ENCODE assay signal across 9 cellular contexts in genomic region chr16:81035975-81036750, GRCh38. TPM values are rescaled to one million over a fixed set of nuclear protein-coding genes. Genes with fewer than 3 reads are reported as not detected.
DNase-seq lines count a peak whose midpoint lies in the region; ATAC-seq and TF ChIP-seq lines count a peak whose summit lies in the region.
"Had no signal": no experiment of that assay in that cellular context is flagged by ENCODE, and none has a peak within 500 bp of the region (broad histone marks: within the 10 kb centered on the region; RNA-seq: fewer than 3 reads in every experiment).

No MANE protein-coding gene starts in this region.

- H3K4me1 ChIP-seq in CD8-positive, alpha-beta T cell (ENCODE audit: insufficient read depth, low read length): peaks cover 20% of the 10 kb centered on the region
- peaks cover 3 to 10% of the 10 kb centered on the region in 2 donors for H3K4me1 ChIP-seq in lung (ENCODE audit: control insufficient read depth in 2 of 2, insufficient read depth in 2 of 2, low read length in 2 of 2)

- peak in 4 of 7 experiments; percentile 8 to 55 (median 43) for DNase-seq in CD8-positive, alpha-beta T cell
- DNase-seq in dorsolateral prefrontal cortex (peak in 5 of 10 donors; percentile 22 to 68 (median 40)), lung (ENCODE audit: low spot score) (no peak), MV-4-11 (lab: John Stamatoyannopoulos, UW) (no peak)
- peak; percentile 5 for DNase-seq in stimulated activated CD8-positive, alpha-beta memory T cell treated with anti-CD3 and anti-CD28 coated beads, Interleukin-12 subunit alpha, Interleukin-12 subunit beta, amount 100 ng/mL, for 1 hour (ENCODE audit: low read depth)

- intact Hi-C loops in CD8-positive, alpha-beta T cell (cut with DNase I, micrococcal nuclease): loop anchor here (1.0 to 5.0 kb wide), 9 partner anchors 29 to 702 kb away; partner anchors contain the start of genes CENPN (in 2 of the 2), GAN (in 2 of the 2), GCSH (in 2 of the 2) and C16orf46 (in 1 of the 2)
- intact Hi-C loops in dorsolateral prefrontal cortex (cut with DNase I): loop anchor here (2.0 to 10.0 kb wide), 9 partner anchors 29 to 699 kb away; partner anchors contain the start of genes C16orf46 (in 2 of the 2), GCSH (in 2 of the 2), CENPN (in 1 of the 2) and CMC2 (in 1 of the 2)

- peaks cover 6% of the 10 kb centered on the region for H3K36me3 ChIP-seq in CD8-positive, alpha-beta T cell (ENCODE audit: insufficient read depth, low read length)
- peaks cover 2% of the 10 kb centered on the region in 2 donors for H3K36me3 ChIP-seq in lung (ENCODE audit: control insufficient read depth in 2 of 2, insufficient read depth in 2 of 2, low read length in 2 of 2)

- peak overlapping the region; percentile 34 for H3K27ac ChIP-seq in CD8-positive, alpha-beta T cell (ENCODE audit: low read depth, low read length)
- peak overlapping the region in 51 of 59 donors; percentile 15 to 88 (median 72) for H3K27ac ChIP-seq in dorsolateral prefrontal cortex
- peak overlapping the region; percentile 94 to 98 for H3K27ac ChIP-seq in lung (ENCODE audit: low read depth in 1 of 2, low read length in 1 of 2)

- peak overlapping the region; percentile 87 for H3K4me3 Mint-ChIP-seq in CD8-positive, alpha-beta T cell

- H3K27ac Mint-ChIP-seq in CD8-positive, alpha-beta T cell: peak overlapping the region; percentile 82

- CTCF ChIA-PET in CD8-positive, alpha-beta T cell (lab: Charles Lee): interaction anchor here (0.6 to 6.3 kb wide), 25 partner anchors 9 to 777 kb away, joined by 3 to 59 read pairs (median 4); partner anchors contain the start of genes C16orf46, CENPN and CMC2

- ATAC-seq in CD8-positive, alpha-beta T cell: peak; percentile 52
- ATAC-seq in GM19467 (IDR thresholded peaks at IDR 0.05; ENCODE audit: unreplicated experiment): peak; percentile 48
- peak; percentile 51 for ATAC-seq in HG03571 (IDR thresholded peaks at IDR 0.05; ENCODE audit: unreplicated experiment)
- ATAC-seq in lung (ENCODE audit: insufficient read depth, low FRiP score): peak; percentile 41

- no peaks in the 10 kb centered on the region for H3K27me3 Mint-ChIP-seq in CD8-positive, alpha-beta T cell (ENCODE audit: low read depth)

- no peaks in the 10 kb centered on the region for H3K9me3 Mint-ChIP-seq in CD8-positive, alpha-beta T cell

- H3K4me1 Mint-ChIP-seq in CD8-positive, alpha-beta T cell (ENCODE audit: low read depth): peaks cover 34% of the 10 kb centered on the region

- WGBS in lung, 2 donors: 0% methylated on average over 57 to 80 of the region's 80 CpGs

- H3K9me3 ChIP-seq in CD8-positive, alpha-beta T cell (ENCODE audit: low read length): no peaks in the 10 kb centered on the region
- H3K9me3 ChIP-seq in lung (ENCODE audit: control insufficient read depth in 2 of 2, insufficient read depth in 1 of 2, low read length in 1 of 2): no peaks in the 10 kb centered on the region

- POLR2A ChIA-PET in CD8-positive, alpha-beta T cell (lab: Charles Lee): interaction anchor here (0.8 to 5.3 kb wide), 8 partner anchors 9 to 278 kb away, joined by 3 to 34 read pairs (median 4); partner anchors contain the start of genes C16orf46, CENPN, CMC2 and GAN

- peaks cover 26% of the 10 kb centered on the region for H3K36me3 Mint-ChIP-seq in CD8-positive, alpha-beta T cell

- H3K27me3 ChIP-seq in CD8-positive, alpha-beta T cell (ENCODE audit: insufficient read depth, low read length): no peaks in the 10 kb centered on the region
- H3K27me3 ChIP-seq in dorsolateral prefrontal cortex: no peaks in the 10 kb centered on the region
- no peaks in the 10 kb centered on the region for H3K27me3 ChIP-seq in lung (ENCODE audit: control insufficient read depth, insufficient read depth)

- no peak for TF ChIP-seq CTCF in CD8-positive, alpha-beta T cell (IDR thresholded peaks at IDR 0.05)
- no peak for TF ChIP-seq CTCF in WI38 (IDR thresholded peaks at IDR 0.05; ENCODE audit: low read depth, low read length)
- TF ChIP-seq CTCF in dorsolateral prefrontal cortex (IDR thresholded peaks at IDR 0.05 in 54 of 56, conservative IDR thresholded peaks at IDR 0.05 in 2 of 56; ENCODE audit: low read depth in 1 of 56, partially characterized antibody in 56 of 56): peak in 6 of 56 donors; percentile 18 to 31 (median 22)
- no peak for TF ChIP-seq CTCF in lung (IDR thresholded peaks at IDR 0.05; ENCODE audit: control extremely low read depth, extremely low read depth)

- peak overlapping the region; percentile 47 for H3K4me3 ChIP-seq in CD8-positive, alpha-beta T cell (ENCODE audit: low read depth, low read length)
- peak overlapping the region; percentile 81 for H3K4me3 ChIP-seq in WI38 (ENCODE audit: low read depth, low read length)
- H3K4me3 ChIP-seq in dorsolateral prefrontal cortex: peak overlapping the region; percentile 61 to 97 (median 80)
- peak overlapping the region; percentile 99 for H3K4me3 ChIP-seq in lung

RNA-seq across cellular contexts. Expression of gene ATMIN, which starts 0.5 kb away (rescaled TPM):
- total RNA-seq in CD8-positive, alpha-beta T cell: 10 to 100 TPM; 32.2 to 35.1 TPM
- total RNA-seq in dorsolateral prefrontal cortex: 10 to 100 TPM; 38.2 to 76.8 (median 57.2) TPM
- total RNA-seq in lung: 10 to 100 TPM; 26.3 to 28.8 TPM
- polyA plus RNA-seq in lung: 10 to 100 TPM; 11.6 to 11.8 TPM

RNA-seq across cellular contexts. Expression of gene CENPN, which starts 29.1 kb away (rescaled TPM):
- 10 to 100 TPM; 16.0 to 16.9 TPM for total RNA-seq in CD8-positive, alpha-beta T cell
- 10 to 100 TPM in 4 of 120 experiments, 1 to 10 TPM in 116; 2.4 to 13.8 (median 6.3) TPM for total RNA-seq in dorsolateral prefrontal cortex
- 1 to 10 TPM; 7.4 to 9.5 TPM for total RNA-seq in lung
- 1 to 10 TPM; 3.8 to 4.5 TPM for polyA plus RNA-seq in lung

RNA-seq across cellular contexts. Expression of gene CMC2, which starts 29.5 kb away (rescaled TPM):
- 10 to 100 TPM; 84.0 to 86.3 TPM for total RNA-seq in CD8-positive, alpha-beta T cell
- total RNA-seq in dorsolateral prefrontal cortex: 100 to 1,000 TPM in 10 of 120 experiments, 10 to 100 TPM in 110; 53.6 to 107 (median 84.9) TPM
- total RNA-seq in lung: 10 to 100 TPM; 27.3 to 35.3 TPM
- 10 to 100 TPM; 53.4 to 60.8 TPM for polyA plus RNA-seq in lung

RNA-seq across cellular contexts. Expression of gene C16orf46, which starts 40.9 kb away (rescaled TPM):
- under 1 TPM; 0.47 to 0.76 TPM for total RNA-seq in CD8-positive, alpha-beta T cell
- total RNA-seq in dorsolateral prefrontal cortex: 10 to 100 TPM in 6 of 120 experiments, 1 to 10 TPM in 112, under 1 TPM in 2; 0.69 to 11.8 (median 6.2) TPM
- 1 to 10 TPM; 1.7 to 4.4 TPM for total RNA-seq in lung
- polyA plus RNA-seq in lung: 1 to 10 TPM; 1.0 to 1.9 TPM
- total RNA-seq: T-helper 2 cell treated with Interferon-gamma antibody and Interleukin-4, amounts not matched to agents 100 ng/mL and 5 ng/mL, for 36 hours had no signal

Comparison
In these comparisons a context has a peak if more than half of its experiments do, and no peak if none do; other contexts are left out.
1. DNase-seq: peak in CD8-positive, alpha-beta T cell (4 of 7) and stimulated activated CD8-positive, alpha-beta memory T cell treated with anti-CD3 and anti-CD28 coated beads, Interleukin-12 subunit alpha, Interleukin-12 subunit beta, amount 100 ng/mL, for 1 hour (single experiment); none in lung (single experiment) and MV-4-11 (single experiment).
2. H3K27ac ChIP-seq: peak in every context shown above with its lines; median percentile 96 in lung; 72 in dorsolateral prefrontal cortex; 34 in CD8-positive, alpha-beta T cell.
3. H3K4me3 ChIP-seq: peak in every context shown above with its lines; median percentile 99 in lung; 81 in WI38; 80 in dorsolateral prefrontal cortex; 47 in CD8-positive, alpha-beta T cell.
4. Peak in every context shown above with its lines, with median percentiles within 50 percentile points of each other: ATAC-seq.